Comparison of ENCODE assay signal across 1 cellular context in the genomic region with DNA sequence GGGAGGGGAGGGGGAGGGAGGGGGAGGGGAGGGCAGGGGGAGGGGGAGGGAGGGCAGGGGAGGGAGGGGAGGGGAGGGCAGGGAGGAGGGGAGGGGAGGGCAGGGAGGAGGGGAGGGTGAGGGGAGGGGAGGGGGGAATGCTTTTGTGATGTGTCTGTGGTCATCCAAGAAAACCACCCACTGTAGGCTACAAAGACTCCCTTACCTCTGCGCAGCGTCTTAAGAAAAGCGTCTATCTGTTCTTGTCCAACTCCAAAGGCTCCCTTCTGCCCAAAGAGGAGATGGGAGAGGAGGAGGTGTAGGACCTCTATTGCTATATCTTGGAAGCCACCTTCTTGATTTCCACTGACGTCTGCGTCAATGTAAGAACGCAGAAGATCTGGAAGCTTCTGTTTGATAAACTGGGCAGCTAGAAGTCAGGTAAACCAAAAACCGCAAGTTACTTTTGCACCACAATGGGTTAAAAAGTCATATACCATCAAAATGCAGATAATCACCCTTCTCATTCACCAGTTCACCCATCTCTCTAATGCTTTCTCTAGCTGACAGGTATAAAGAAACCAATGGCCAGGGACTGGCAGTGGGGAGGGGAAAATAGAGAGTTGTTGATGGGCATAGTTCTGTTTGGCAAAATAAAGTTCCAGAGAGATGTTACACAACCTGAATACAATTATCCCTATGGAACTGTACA.
TF ChIP-seq lines count a peak whose summit lies in the region.

No MANE protein-coding gene starts in this region.

TF ChIP-seq in GM23338, 12 proteins besides CTCF, POLR2A, EP300 and RAD21:
- TF ChIP-seq, protein P1, sequence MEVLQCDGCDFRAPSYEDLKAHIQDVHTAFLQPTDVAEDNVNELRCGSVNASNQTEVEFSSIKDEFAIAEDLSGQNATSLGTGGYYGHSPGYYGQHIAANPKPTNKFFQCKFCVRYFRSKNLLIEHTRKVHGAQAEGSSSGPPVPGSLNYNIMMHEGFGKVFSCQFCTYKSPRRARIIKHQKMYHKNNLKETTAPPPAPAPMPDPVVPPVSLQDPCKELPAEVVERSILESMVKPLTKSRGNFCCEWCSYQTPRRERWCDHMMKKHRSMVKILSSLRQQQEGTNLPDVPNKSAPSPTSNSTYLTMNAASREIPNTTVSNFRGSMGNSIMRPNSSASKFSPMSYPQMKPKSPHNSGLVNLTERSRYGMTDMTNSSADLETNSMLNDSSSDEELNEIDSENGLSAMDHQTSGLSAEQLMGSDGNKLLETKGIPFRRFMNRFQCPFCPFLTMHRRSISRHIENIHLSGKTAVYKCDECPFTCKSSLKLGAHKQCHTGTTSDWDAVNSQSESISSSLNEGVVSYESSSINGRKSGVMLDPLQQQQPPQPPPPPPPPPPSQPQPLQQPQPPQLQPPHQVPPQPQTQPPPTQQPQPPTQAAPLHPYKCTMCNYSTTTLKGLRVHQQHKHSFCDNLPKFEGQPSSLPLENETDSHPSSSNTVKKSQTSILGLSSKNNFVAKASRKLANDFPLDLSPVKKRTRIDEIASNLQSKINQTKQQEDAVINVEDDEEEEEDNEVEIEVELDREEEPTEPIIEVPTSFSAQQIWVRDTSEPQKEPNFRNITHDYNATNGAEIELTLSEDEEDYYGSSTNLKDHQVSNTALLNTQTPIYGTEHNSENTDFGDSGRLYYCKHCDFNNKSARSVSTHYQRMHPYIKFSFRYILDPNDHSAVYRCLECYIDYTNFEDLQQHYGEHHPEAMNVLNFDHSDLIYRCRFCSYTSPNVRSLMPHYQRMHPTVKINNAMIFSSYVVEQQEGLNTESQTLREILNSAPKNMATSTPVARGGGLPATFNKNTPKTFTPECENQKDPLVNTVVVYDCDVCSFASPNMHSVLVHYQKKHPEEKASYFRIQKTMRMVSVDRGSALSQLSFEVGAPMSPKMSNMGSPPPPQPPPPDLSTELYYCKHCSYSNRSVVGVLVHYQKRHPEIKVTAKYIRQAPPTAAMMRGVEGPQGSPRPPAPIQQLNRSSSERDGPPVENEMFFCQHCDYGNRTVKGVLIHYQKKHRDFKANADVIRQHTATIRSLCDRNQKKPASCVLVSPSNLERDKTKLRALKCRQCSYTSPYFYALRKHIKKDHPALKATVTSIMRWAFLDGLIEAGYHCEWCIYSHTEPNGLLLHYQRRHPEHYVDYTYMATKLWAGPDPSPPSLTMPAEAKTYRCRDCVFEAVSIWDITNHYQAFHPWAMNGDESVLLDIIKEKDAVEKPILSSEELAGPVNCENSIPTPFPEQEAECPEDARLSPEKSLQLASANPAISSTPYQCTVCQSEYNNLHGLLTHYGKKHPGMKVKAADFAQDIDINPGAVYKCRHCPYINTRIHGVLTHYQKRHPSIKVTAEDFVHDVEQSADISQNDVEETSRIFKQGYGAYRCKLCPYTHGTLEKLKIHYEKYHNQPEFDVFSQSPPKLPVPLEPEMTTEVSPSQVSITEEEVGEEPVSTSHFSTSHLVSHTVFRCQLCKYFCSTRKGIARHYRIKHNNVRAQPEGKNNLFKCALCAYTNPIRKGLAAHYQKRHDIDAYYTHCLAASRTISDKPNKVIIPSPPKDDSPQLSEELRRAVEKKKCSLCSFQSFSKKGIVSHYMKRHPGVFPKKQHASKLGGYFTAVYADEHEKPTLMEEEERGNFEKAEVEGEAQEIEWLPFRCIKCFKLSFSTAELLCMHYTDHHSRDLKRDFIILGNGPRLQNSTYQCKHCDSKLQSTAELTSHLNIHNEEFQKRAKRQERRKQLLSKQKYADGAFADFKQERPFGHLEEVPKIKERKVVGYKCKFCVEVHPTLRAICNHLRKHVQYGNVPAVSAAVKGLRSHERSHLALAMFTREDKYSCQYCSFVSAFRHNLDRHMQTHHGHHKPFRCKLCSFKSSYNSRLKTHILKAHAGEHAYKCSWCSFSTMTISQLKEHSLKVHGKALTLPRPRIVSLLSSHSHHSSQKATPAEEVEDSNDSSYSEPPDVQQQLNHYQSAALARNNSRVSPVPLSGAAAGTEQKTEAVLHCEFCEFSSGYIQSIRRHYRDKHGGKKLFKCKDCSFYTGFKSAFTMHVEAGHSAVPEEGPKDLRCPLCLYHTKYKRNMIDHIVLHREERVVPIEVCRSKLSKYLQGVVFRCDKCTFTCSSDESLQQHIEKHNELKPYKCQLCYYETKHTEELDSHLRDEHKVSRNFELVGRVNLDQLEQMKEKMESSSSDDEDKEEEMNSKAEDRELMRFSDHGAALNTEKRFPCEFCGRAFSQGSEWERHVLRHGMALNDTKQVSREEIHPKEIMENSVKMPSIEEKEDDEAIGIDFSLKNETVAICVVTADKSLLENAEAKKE (CRISPR knock-in tag; IDR thresholded peaks at IDR 0.05): no peak
- TF ChIP-seq, protein P2, sequence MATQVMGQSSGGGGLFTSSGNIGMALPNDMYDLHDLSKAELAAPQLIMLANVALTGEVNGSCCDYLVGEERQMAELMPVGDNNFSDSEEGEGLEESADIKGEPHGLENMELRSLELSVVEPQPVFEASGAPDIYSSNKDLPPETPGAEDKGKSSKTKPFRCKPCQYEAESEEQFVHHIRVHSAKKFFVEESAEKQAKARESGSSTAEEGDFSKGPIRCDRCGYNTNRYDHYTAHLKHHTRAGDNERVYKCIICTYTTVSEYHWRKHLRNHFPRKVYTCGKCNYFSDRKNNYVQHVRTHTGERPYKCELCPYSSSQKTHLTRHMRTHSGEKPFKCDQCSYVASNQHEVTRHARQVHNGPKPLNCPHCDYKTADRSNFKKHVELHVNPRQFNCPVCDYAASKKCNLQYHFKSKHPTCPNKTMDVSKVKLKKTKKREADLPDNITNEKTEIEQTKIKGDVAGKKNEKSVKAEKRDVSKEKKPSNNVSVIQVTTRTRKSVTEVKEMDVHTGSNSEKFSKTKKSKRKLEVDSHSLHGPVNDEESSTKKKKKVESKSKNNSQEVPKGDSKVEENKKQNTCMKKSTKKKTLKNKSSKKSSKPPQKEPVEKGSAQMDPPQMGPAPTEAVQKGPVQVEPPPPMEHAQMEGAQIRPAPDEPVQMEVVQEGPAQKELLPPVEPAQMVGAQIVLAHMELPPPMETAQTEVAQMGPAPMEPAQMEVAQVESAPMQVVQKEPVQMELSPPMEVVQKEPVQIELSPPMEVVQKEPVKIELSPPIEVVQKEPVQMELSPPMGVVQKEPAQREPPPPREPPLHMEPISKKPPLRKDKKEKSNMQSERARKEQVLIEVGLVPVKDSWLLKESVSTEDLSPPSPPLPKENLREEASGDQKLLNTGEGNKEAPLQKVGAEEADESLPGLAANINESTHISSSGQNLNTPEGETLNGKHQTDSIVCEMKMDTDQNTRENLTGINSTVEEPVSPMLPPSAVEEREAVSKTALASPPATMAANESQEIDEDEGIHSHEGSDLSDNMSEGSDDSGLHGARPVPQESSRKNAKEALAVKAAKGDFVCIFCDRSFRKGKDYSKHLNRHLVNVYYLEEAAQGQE (IDR thresholded peaks at IDR 0.05; ENCODE audit: unreplicated experiment): no peak
- TF ChIP-seq POLR2AphosphoS5 (IDR thresholded peaks at IDR 0.05; ENCODE audit: low read depth): no peak
- no peak for TF ChIP-seq JUNB (IDR thresholded peaks at IDR 0.05; ENCODE audit: unreplicated experiment)
- no peak for TF ChIP-seq EZH2 (IDR thresholded peaks at IDR 0.05; ENCODE audit: low read depth, unreplicated experiment)
- TF ChIP-seq STAT1 (IDR thresholded peaks at IDR 0.05; ENCODE audit: unreplicated experiment): no peak
- TF ChIP-seq NANOG (IDR thresholded peaks at IDR 0.05; ENCODE audit: borderline replicate concordance): no peak
- no peak for TF ChIP-seq ZNF114 (CRISPR knock-in tag; IDR thresholded peaks at IDR 0.05)
